ENCODE assay signal across 19 cellular contexts in genomic region chr2:236977999-236978398, GRCh38.
DNase-seq lines count a peak whose midpoint lies in the region; ATAC-seq and TF ChIP-seq lines count a peak whose summit lies in the region.
"Had no signal": no experiment of that assay in that cellular context is flagged by ENCODE, and none has a peak within 500 bp of the region (broad histone marks: within the 10 kb centered on the region; RNA-seq: fewer than 3 reads in every experiment).

No MANE protein-coding gene starts in this region.

- H3K36me3 Mint-ChIP-seq in glutamatergic neuron (ENCODE audit: unreplicated experiment) = peaks cover 6% of the 10 kb centered on the region
- H3K36me3 Mint-ChIP-seq: CD4-positive, CD25-positive, alpha-beta regulatory T cell had no signal

- H3K4me1 Mint-ChIP-seq in glutamatergic neuron (ENCODE audit: low read depth, unreplicated experiment) = peaks cover 18% of the 10 kb centered on the region
- H3K4me1 Mint-ChIP-seq: CD4-positive, CD25-positive, alpha-beta regulatory T cell; CD8-positive, alpha-beta memory T cell had no signal

- TF ChIP-seq CTCF in left ventricle myocardium inferior (IDR thresholded peaks at IDR 0.05; ENCODE audit: borderline replicate concordance) = no peak
- no peak for TF ChIP-seq CTCF in glutamatergic neuron (IDR thresholded peaks at IDR 0.05; ENCODE audit: partially characterized antibody, unreplicated experiment)
- TF ChIP-seq CTCF in neutrophil (IDR thresholded peaks at IDR 0.05) = no peak

- H3K27ac Mint-ChIP-seq in glutamatergic neuron (ENCODE audit: unreplicated experiment) = peak overlapping the region; percentile 30
- H3K27ac Mint-ChIP-seq: CD4-positive, CD25-positive, alpha-beta regulatory T cell; CD8-positive, alpha-beta memory T cell; GM23338 had no signal

- H3K27ac ChIP-seq in left ventricle myocardium inferior (replicated peaks) = peak overlapping the region; percentile 70
- peak overlapping the region; percentile 87 for H3K27ac ChIP-seq in neutrophil
- H3K27ac ChIP-seq in effector memory CD4-positive, alpha-beta T cell (ENCODE audit: insufficient read depth, low read length, poor library complexity, severe bottlenecking) = no peak overlapping the region

- DNase-seq in left ventricle myocardium inferior (no peak), Right ventricle myocardium inferior (ENCODE audit: missing footprints) (no peak), glutamatergic neuron (no peak), NCI-H1105 treated with DMSO at 0.1 percent for 48 hours (lab: John Stamatoyannopoulos, UW) (no peak)
- no peak for DNase-seq in effector memory CD4-positive, alpha-beta T cell
- DNase-seq: 8988T; C1 segment of cervical spinal cord; CD4-positive, CD25-positive, alpha-beta regulatory T cell; CD8-positive, alpha-beta memory T cell; COR-L47; DMS 273 treated with DMSO at 0.1 percent for 48 hours; DMS53; DND-41; EL; HCEC 1CT had no signal

- H3K4me1 ChIP-seq in left ventricle myocardium inferior = no peaks in the 10 kb centered on the region
- peaks cover 59 to 61% of the 10 kb centered on the region in 2 experiments for H3K4me1 ChIP-seq in neutrophil (ENCODE audit: control insufficient read depth in 1 of 2, insufficient read depth in 1 of 2, low read depth in 1 of 2, low read length in 1 of 2)
- H3K4me1 ChIP-seq in effector memory CD4-positive, alpha-beta T cell (ENCODE audit: control insufficient read depth, insufficient read depth, low read length, poor library complexity, severe bottlenecking) = no peaks in the 10 kb centered on the region

- peaks cover 6% of the 10 kb centered on the region for H3K9me3 ChIP-seq in left ventricle myocardium inferior (replicated peaks)
- no peaks in the 10 kb centered on the region for H3K9me3 ChIP-seq in neutrophil
- peaks cover 6% of the 10 kb centered on the region for H3K9me3 ChIP-seq in effector memory CD4-positive, alpha-beta T cell (ENCODE audit: control insufficient read depth, low read length)

- ATAC-seq in Right ventricle myocardium inferior (no peak), GM21737 (IDR thresholded peaks at IDR 0.05; ENCODE audit: unreplicated experiment) (no peak)
- ATAC-seq: GM12878, GM23338 had no signal

- peaks cover 4% of the 10 kb centered on the region for H3K27me3 Mint-ChIP-seq in glutamatergic neuron (ENCODE audit: unreplicated experiment)

- H3K27me3 ChIP-seq in left ventricle myocardium inferior (ENCODE audit: low read depth) = peaks cover 12% of the 10 kb centered on the region
- H3K27me3 ChIP-seq in neutrophil = no peaks in the 10 kb centered on the region
- H3K27me3 ChIP-seq in effector memory CD4-positive, alpha-beta T cell (replicated peaks; ENCODE audit: control insufficient read depth, insufficient read depth, low read length, poor library complexity, severe bottlenecking) = no peaks in the 10 kb centered on the region

- H3K4me3 ChIP-seq in left ventricle myocardium inferior (no peak overlapping the region), neutrophil (ENCODE audit: low read depth in 1 of 2, low read length in 1 of 2) (no peak overlapping the region)
- H3K4me3 ChIP-seq in effector memory CD4-positive, alpha-beta T cell (ENCODE audit: insufficient read depth, low read depth, low read length, poor library complexity, severe bottlenecking) = no peak overlapping the region
- H3K4me3 ChIP-seq: GM12878, GM23338 had no signal

- H3K4me3 Mint-ChIP-seq in glutamatergic neuron (ENCODE audit: unreplicated experiment) = no peak overlapping the region
- H3K4me3 Mint-ChIP-seq: CD4-positive, CD25-positive, alpha-beta regulatory T cell; CD8-positive, alpha-beta memory T cell; GM23338 had no signal

- no peaks in the 10 kb centered on the region for H3K36me3 ChIP-seq in left ventricle myocardium inferior
- H3K36me3 ChIP-seq in neutrophil = no peaks in the 10 kb centered on the region
- no peaks in the 10 kb centered on the region for H3K36me3 ChIP-seq in effector memory CD4-positive, alpha-beta T cell (ENCODE audit: control insufficient read depth, insufficient read depth, low read length)

- peaks cover 7% of the 10 kb centered on the region for H3K9me3 Mint-ChIP-seq in glutamatergic neuron (ENCODE audit: unreplicated experiment)

- intact Hi-C loops in left ventricle myocardium inferior (cut with micrococcal nuclease) (no loop called here), Right ventricle myocardium inferior (cut with DNase I) (loop anchor here (10.0 kb wide), 1 partner anchor 323 kb away; no protein-coding TSS in a partner anchor)
